In genomic region chr3:118772036-118773030, GRCh38 we compare ENCODE assay signal across 8 cellular contexts.
DNase-seq lines count a peak whose midpoint lies in the region; ATAC-seq and TF ChIP-seq lines count a peak whose summit lies in the region.

No MANE protein-coding gene starts in this region.

- H3K27ac ChIP-seq in caudate nucleus (ENCODE audit: low read depth, low read length) (no peak overlapping the region), dorsolateral prefrontal cortex (no peak overlapping the region), substantia nigra (ENCODE audit: low read depth, low read length, poor library complexity, severe bottlenecking) (no peak overlapping the region)

- intact Hi-C loops in dorsolateral prefrontal cortex (cut with DNase I), result no loop called here

- no peaks in the 10 kb centered on the region for H3K27me3 ChIP-seq in dorsolateral prefrontal cortex

- DNase-seq in Daoy (ENCODE audit: low read depth) (peak; percentile 53), GM20000 (ENCODE audit: low spot score) (peak; percentile 49), astrocyte of the hippocampus (ENCODE audit: low read depth, low spot score) (peak; percentile 64), nucleus accumbens (lab: John Stamatoyannopoulos, UW) (no peak), caudate nucleus (lab: John Stamatoyannopoulos, UW) (no peak), dorsolateral prefrontal cortex (no peak), substantia nigra (lab: John Stamatoyannopoulos, UW) (no peak)

- peak; percentile 92 for ATAC-seq in HG03439 (IDR thresholded peaks at IDR 0.05; ENCODE audit: unreplicated experiment)

- no peak overlapping the region for H3K4me3 ChIP-seq in dorsolateral prefrontal cortex

- TF ChIP-seq CTCF in GM20000 (IDR thresholded peaks at IDR 0.05; ENCODE audit: extremely low read depth, missing control alignments) (no peak), dorsolateral prefrontal cortex (IDR thresholded peaks at IDR 0.05 in 54 of 56, conservative IDR thresholded peaks at IDR 0.05 in 2 of 56; ENCODE audit: low read depth in 1 of 56, partially characterized antibody in 56 of 56) (no peak)

Comparison
In these comparisons a context has a peak if more than half of its experiments do, and no peak if none do; other contexts are left out.
1. DNase-seq: peak in Daoy (single experiment), GM20000 (single experiment) and astrocyte of the hippocampus (single experiment); none in nucleus accumbens (0 of 56), caudate nucleus (0 of 61), dorsolateral prefrontal cortex (0 of 10) and substantia nigra (0 of 49).